ENCODE assay signal across 1 cellular context in genomic region chr19:2037676-2038255, GRCh38.
A peak's percentile ranks its signal among the peaks of the same experiment; 100 is the strongest.
TF ChIP-seq lines count a peak whose summit lies in the region.

No MANE protein-coding gene starts in this region.

TF ChIP-seq in GM12878, 131 proteins besides CTCF, POLR2A, EP300 and RAD21:
- TF ChIP-seq YY1 (IDR thresholded peaks at IDR 0.05; ENCODE audit: low read depth, low read length), result 0 out of 2 replicates have a peak, but pooled peaks have one; percentile 4
- TF ChIP-seq MLLT1 (IDR thresholded peaks at IDR 0.05), result peak; percentile 26; the same call in 1 of the 2 replicates
- TF ChIP-seq SRF (IDR thresholded peaks at IDR 0.05; ENCODE audit: low read depth in 2 of 2, low read length in 2 of 2), result no peak
- TF ChIP-seq POLR2AphosphoS2 (IDR thresholded peaks at IDR 0.05; ENCODE audit: low read depth, low read length), result 0 out of 2 replicates have a peak, but pooled peaks have one; percentile 16
- TF ChIP-seq MTA3 (IDR thresholded peaks at IDR 0.05; ENCODE audit: borderline replicate concordance, low read length), result peak; percentile 5; the same call in 1 of the 2 replicates
- no peak for TF ChIP-seq NR2C1 (IDR thresholded peaks at IDR 0.05)
- TF ChIP-seq ATF7 (IDR thresholded peaks at IDR 0.05; ENCODE audit: low read depth), result no peak
